In genomic region chr5:150638488-150639316, GRCh38 we compare ENCODE assay signal across 1 cellular context.
TF ChIP-seq lines count a peak whose summit lies in the region.

No MANE protein-coding gene starts in this region.

TF ChIP-seq in H1, 55 proteins besides CTCF, POLR2A, EP300 and RAD21:
- no peak for TF ChIP-seq GABPA (IDR thresholded peaks at IDR 0.05; ENCODE audit: borderline replicate concordance, insufficient read depth, low read length)
- TF ChIP-seq CBX8 (IDR thresholded peaks at IDR 0.05; ENCODE audit: borderline replicate concordance, low read depth, low read length) = no peak
- TF ChIP-seq FOSL1 (IDR thresholded peaks at IDR 0.05; ENCODE audit: insufficient read depth, low read depth, low read length) = no peak
- no peak for TF ChIP-seq TCF12 (IDR thresholded peaks at IDR 0.05; ENCODE audit: low read depth, low read length)
- TF ChIP-seq CREB1 (IDR thresholded peaks at IDR 0.05) = no peak
- TF ChIP-seq CBX5 (IDR thresholded peaks at IDR 0.05; ENCODE audit: low read depth, low read length) = no peak
- no peak for TF ChIP-seq BACH1 (IDR thresholded peaks at IDR 0.05; ENCODE audit: low read length)
- no peak for TF ChIP-seq SP2 (IDR thresholded peaks at IDR 0.05; ENCODE audit: low read length)
- TF ChIP-seq MAFK (IDR thresholded peaks at IDR 0.05; ENCODE audit: low read depth, low read length) = no peak
- no peak for TF ChIP-seq EGR1 (IDR thresholded peaks at IDR 0.05; ENCODE audit: borderline replicate concordance, low read depth, low read length)
- TF ChIP-seq TAF7 (optimal IDR thresholded peaks at IDR 0.05; ENCODE audit: borderline replicate concordance, low read depth, low read length) = no peak
- TF ChIP-seq HDAC2 (IDR thresholded peaks at IDR 0.05; ENCODE audit: borderline replicate concordance in 1 of 2, low read depth in 2 of 2, low read length in 2 of 2) = no peak
- no peak for TF ChIP-seq ATF2 (IDR thresholded peaks at IDR 0.05; ENCODE audit: low read length)
- no peak for TF ChIP-seq SRF (IDR thresholded peaks at IDR 0.05; ENCODE audit: low read depth, low read length)
- no peak for TF ChIP-seq E2F6 (IDR thresholded peaks at IDR 0.05)
- TF ChIP-seq USF2 (IDR thresholded peaks at IDR 0.05; ENCODE audit: low read length) = no peak
- no peak for TF ChIP-seq CHD7 (IDR thresholded peaks at IDR 0.05; ENCODE audit: insufficient replicate concordance, low read length)
